Comparison of ENCODE assay signal across 8 cellular contexts in the genomic region with DNA sequence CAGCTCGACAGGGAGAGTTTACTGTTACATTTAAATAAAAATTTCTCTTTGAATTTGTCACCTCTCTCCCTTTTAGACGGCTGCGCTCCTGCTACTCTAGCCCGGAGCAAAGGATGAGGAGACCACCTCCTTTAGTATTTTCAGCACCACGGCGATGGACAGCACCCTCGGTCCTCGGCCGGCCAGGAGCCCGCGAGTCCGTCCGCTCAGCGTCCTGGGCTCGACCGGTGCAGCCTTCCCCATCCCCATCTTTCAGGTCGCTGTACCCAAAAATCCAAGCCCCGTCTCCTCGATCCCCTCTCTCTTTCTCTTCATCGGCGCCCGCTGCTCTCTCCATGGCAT. TPM values are rescaled to one million over a fixed set of nuclear protein-coding genes. Genes with fewer than 3 reads are reported as not detected.
DNase-seq lines count a peak whose midpoint lies in the region; ATAC-seq and TF ChIP-seq lines count a peak whose summit lies in the region.

No MANE protein-coding gene starts in this region.

- in situ Hi-C loops in ACHN (cut with HindIII; ENCODE audit: low pct_ligation_motif_present, low pct_unique_long_range_greater_than_20kb, low sequenced_read_pairs) = no loop called here

- H3K4me1 ChIP-seq in mucosa of descending colon (ENCODE audit: low read depth) (peaks cover 14% of the 10 kb centered on the region), Peyer's patch (peaks cover 0 to 21% (median 0%) of the 10 kb centered on the region in 4 donors)

- H3K27me3 ChIP-seq in Peyer's patch = peaks cover 0 to 28% of the 10 kb centered on the region in 2 donors

- DNase-seq in ACHN (peak; percentile 66), NB4 (ENCODE audit: low read depth) (peak; percentile 4), epithelial cell of proximal tubule (ENCODE audit: low read depth) (no peak), mucosa of descending colon (peak in 2 of 3 donors; percentile 41 to 51), NCI-H1417 treated with DMSO at 0.1 percent for 48 hours (lab: John Stamatoyannopoulos, UW) (no peak), Peyer's patch (no peak)
- DNase-seq in activated T-helper 1 cell treated with anti-CD3 and anti-CD28 coated beads, Interleukin-12 subunit alpha, Interleukin-12 subunit beta, Interleukin-2, Interleukin-4 antibody, amounts not matched to agents 30 ng/mL and 10 ng/mL and 1 ng/mL, durations not matched to agents 14 hours and 24 hours and 36 hours (ENCODE audit: low spot score) = no peak
- no peak for DNase-seq in activated CD4-positive, CD25-positive, alpha-beta regulatory T cell treated with anti-CD3 and anti-CD28 coated beads, Interleukin-2, amount 50 U/mL, for 72 hours

- H3K9me3 Mint-ChIP-seq in activated T-helper 1 cell treated with anti-CD3 and anti-CD28 coated beads, Interleukin-12 subunit alpha, Interleukin-12 subunit beta, Interleukin-2, Interleukin-4 antibody, amounts not matched to agents 30 ng/mL and 10 ng/mL and 1 ng/mL, durations not matched to agents 14 hours and 24 hours and 36 hours = no peaks in the 10 kb centered on the region

- no peak for TF ChIP-seq POLR2A in NB4 (IDR thresholded peaks at IDR 0.05; ENCODE audit: extremely low read depth, insufficient read length)
- TF ChIP-seq POLR2A in Peyer's patch (IDR thresholded peaks at IDR 0.05) = no peak

- H3K36me3 ChIP-seq in mucosa of descending colon (ENCODE audit: low read depth) (no peaks in the 10 kb centered on the region), Peyer's patch (no peaks in the 10 kb centered on the region)

- no peaks in the 10 kb centered on the region for H3K36me3 Mint-ChIP-seq in activated T-helper 1 cell treated with anti-CD3 and anti-CD28 coated beads, Interleukin-12 subunit alpha, Interleukin-12 subunit beta, Interleukin-2, Interleukin-4 antibody, amounts not matched to agents 30 ng/mL and 10 ng/mL and 1 ng/mL, durations not matched to agents 14 hours and 24 hours and 36 hours (ENCODE audit: low read depth)

- H3K27ac Mint-ChIP-seq in activated T-helper 1 cell treated with anti-CD3 and anti-CD28 coated beads, Interleukin-12 subunit alpha, Interleukin-12 subunit beta, Interleukin-2, Interleukin-4 antibody, amounts not matched to agents 30 ng/mL and 10 ng/mL and 1 ng/mL, durations not matched to agents 14 hours and 24 hours and 36 hours = no peak overlapping the region

- no peaks in the 10 kb centered on the region for H3K4me1 Mint-ChIP-seq in activated T-helper 1 cell treated with anti-CD3 and anti-CD28 coated beads, Interleukin-12 subunit alpha, Interleukin-12 subunit beta, Interleukin-2, Interleukin-4 antibody, amounts not matched to agents 30 ng/mL and 10 ng/mL and 1 ng/mL, durations not matched to agents 14 hours and 24 hours and 36 hours (ENCODE audit: low read depth)

- H3K9me3 ChIP-seq in mucosa of descending colon (no peaks in the 10 kb centered on the region), Peyer's patch (no peaks in the 10 kb centered on the region)

- no peak overlapping the region for H3K4me3 Mint-ChIP-seq in activated T-helper 1 cell treated with anti-CD3 and anti-CD28 coated beads, Interleukin-12 subunit alpha, Interleukin-12 subunit beta, Interleukin-2, Interleukin-4 antibody, amounts not matched to agents 30 ng/mL and 10 ng/mL and 1 ng/mL, durations not matched to agents 14 hours and 24 hours and 36 hours

- peaks cover 54% of the 10 kb centered on the region for H3K27me3 Mint-ChIP-seq in activated T-helper 1 cell treated with anti-CD3 and anti-CD28 coated beads, Interleukin-12 subunit alpha, Interleukin-12 subunit beta, Interleukin-2, Interleukin-4 antibody, amounts not matched to agents 30 ng/mL and 10 ng/mL and 1 ng/mL, durations not matched to agents 14 hours and 24 hours and 36 hours (ENCODE audit: insufficient read depth)

- TF ChIP-seq CTCF in NB4 (IDR thresholded peaks at IDR 0.05; ENCODE audit: low read depth, low read length) = no peak
- no peak for TF ChIP-seq CTCF in epithelial cell of proximal tubule (conservative IDR thresholded peaks at IDR 0.05; ENCODE audit: low read depth, low read length)
- TF ChIP-seq CTCF in mucosa of descending colon (IDR thresholded peaks at IDR 0.05) = no peak
- no peak for TF ChIP-seq CTCF in Peyer's patch (IDR thresholded peaks at IDR 0.05)

- intact Hi-C loops in mucosa of descending colon (cut with DNase I, micrococcal nuclease) = no loop called here
- intact Hi-C loops in activated T-helper 1 cell treated with anti-CD3 and anti-CD28 coated beads, Interleukin-12 subunit alpha, Interleukin-12 subunit beta, Interleukin-2, Interleukin-4 antibody, amounts not matched to agents 30 ng/mL and 10 ng/mL and 1 ng/mL, durations not matched to agents 14 hours and 24 hours and 36 hours (cut with micrococcal nuclease) = no loop called here

- no peak overlapping the region for H3K27ac ChIP-seq in Peyer's patch

- H3K4me3 ChIP-seq in NB4 (ENCODE audit: low read depth, low read length) = no peak overlapping the region
- peak overlapping the region; percentile 65 for H3K4me3 ChIP-seq in epithelial cell of proximal tubule (ENCODE audit: low read depth, low read length)
- H3K4me3 ChIP-seq in mucosa of descending colon = no peak overlapping the region
- H3K4me3 ChIP-seq in Peyer's patch = peak overlapping the region in 1 of 4 donors; percentile 55

- ATAC-seq in mucosa of descending colon = peak; percentile 41

RNA-seq across cellular contexts. Expression of gene CELF4, which starts 0.8 kb away (rescaled TPM):
- total RNA-seq in epithelial cell of proximal tubule = not detected in 2 replicates
- total RNA-seq in mucosa of descending colon = 1 to 10 TPM in 1 of 3 donors, under 1 TPM in 2; 0.32 to 4.4 (median 0.72) TPM
- 1 to 10 TPM in 1 of 4 donors, under 1 TPM in 1, not detected in 2; 0.35 to 4.8 TPM for total RNA-seq in Peyer's patch
- not detected in 2 replicates for total RNA-seq in activated T-helper 1 cell treated with anti-CD3 and anti-CD28 coated beads, Interleukin-12 subunit alpha, Interleukin-12 subunit beta, Interleukin-2, Interleukin-4 antibody, amounts not matched to agents 30 ng/mL and 10 ng/mL and 1 ng/mL, durations not matched to agents 14 hours and 24 hours and 36 hours

Comparison
In these comparisons a context has a peak if more than half of its experiments do, and no peak if none do; other contexts are left out.
1. DNase-seq: peak in ACHN (single experiment), NB4 (single experiment) and mucosa of descending colon (2 of 3); none in epithelial cell of proximal tubule (single experiment), NCI-H1417 treated with DMSO at 0.1 percent for 48 hours (single experiment), Peyer's patch (0 of 3), activated T-helper 1 cell treated with anti-CD3 and anti-CD28 coated beads, Interleukin-12 subunit alpha, Interleukin-12 subunit beta, Interleukin-2, Interleukin-4 antibody, amounts not matched to agents 30 ng/mL and 10 ng/mL and 1 ng/mL, durations not matched to agents 14 hours and 24 hours and 36 hours (single experiment) and activated CD4-positive, CD25-positive, alpha-beta regulatory T cell treated with anti-CD3 and anti-CD28 coated beads, Interleukin-2, amount 50 U/mL, for 72 hours (single experiment).